Comparison of ENCODE assay signal across 8 cellular contexts in genomic region chr17:67800495-67800928, GRCh38. TPM values are rescaled to one million over a fixed set of nuclear protein-coding genes. Genes with fewer than 3 reads are reported as not detected.
DNase-seq lines count a peak whose midpoint lies in the region; ATAC-seq and TF ChIP-seq lines count a peak whose summit lies in the region.

No MANE protein-coding gene starts in this region.

- no peaks in the 10 kb centered on the region for H3K27me3 Mint-ChIP-seq in activated T-cell treated with anti-CD3 and anti-CD28 coated beads, Interleukin-2, amount 50 U/mL, for 4 hours (ENCODE audit: low read depth)

- no peak overlapping the region for H2AK5ac ChIP-seq in neuronal stem cell (ENCODE audit: low read depth, low read length)

- H2BK15ac ChIP-seq in neuronal stem cell (ENCODE audit: low read length): no peak overlapping the region

- no peaks in the 10 kb centered on the region for H3K79me1 ChIP-seq in neuronal stem cell (ENCODE audit: low read depth, low read length)

- TF ChIP-seq CTCF in HL-60 (IDR thresholded peaks at IDR 0.05; ENCODE audit: insufficient read depth, low read length): peak; percentile 49
- TF ChIP-seq CTCF in tibial artery (IDR thresholded peaks at IDR 0.05): peak; percentile 41 to 44

- no peak overlapping the region for H2BK120ac ChIP-seq in neuronal stem cell (ENCODE audit: low read depth, low read length)

- H3K4ac ChIP-seq in neuronal stem cell (ENCODE audit: low read length): no peak overlapping the region

- no peak overlapping the region for H2BK12ac ChIP-seq in neuronal stem cell (ENCODE audit: low read length)

- H3K27me3 ChIP-seq in HL-60 (ENCODE audit: insufficient read depth, poor library complexity, severe bottlenecking): no peaks in the 10 kb centered on the region
- H3K27me3 ChIP-seq in NT2/D1 (ENCODE audit: insufficient read depth, insufficient read length): no peaks in the 10 kb centered on the region
- no peaks in the 10 kb centered on the region for H3K27me3 ChIP-seq in neuronal stem cell (ENCODE audit: control insufficient read depth in 3 of 3, insufficient read depth in 3 of 3, low read depth in 1 of 3, low read length in 3 of 3)
- peaks cover 0 to 3% of the 10 kb centered on the region in 2 donors for H3K27me3 ChIP-seq in tibial artery

- peaks cover 5% of the 10 kb centered on the region for H3K4me1 Mint-ChIP-seq in activated T-cell treated with anti-CD3 and anti-CD28 coated beads, Interleukin-2, amount 50 U/mL, for 4 hours (ENCODE audit: low read depth)

- H4K91ac ChIP-seq in neuronal stem cell (ENCODE audit: low read depth, low read length, poor library complexity): no peak overlapping the region

- H3K4me1 ChIP-seq in NT2/D1 (ENCODE audit: insufficient read depth, insufficient read length) (no peaks in the 10 kb centered on the region), neuronal stem cell (ENCODE audit: control insufficient read depth in 2 of 2, insufficient read depth in 1 of 2, low read depth in 1 of 2, low read length in 2 of 2) (peaks cover 4 to 8% of the 10 kb centered on the region in 2 donors), tibial artery (no peaks in the 10 kb centered on the region)

- peak; percentile 91 for ATAC-seq in GM19351 (IDR thresholded peaks at IDR 0.05; ENCODE audit: unreplicated experiment)
- ATAC-seq in activated T-cell treated with anti-CD3 and anti-CD28 coated beads, Interleukin-2, amount 50 U/mL, for 4 hours: peak; percentile 50 to 58

- no peak overlapping the region for H3K4me2 ChIP-seq in neuronal stem cell (ENCODE audit: insufficient read depth, low read length, poor library complexity, severe bottlenecking)

- H3K27ac ChIP-seq in HL-60 (replicated peaks) (no peak overlapping the region), neuronal stem cell (replicated peaks; ENCODE audit: low read length) (no peak overlapping the region), tibial artery (no peak overlapping the region)

- H3K14ac ChIP-seq in neuronal stem cell (ENCODE audit: low read length): no peak overlapping the region

- DNase-seq in CD1c-positive myeloid dendritic cell (ENCODE audit: extremely low spot score): peak; percentile 75
- peak; percentile 16 to 78 for DNase-seq in HL-60 (ENCODE audit: low read depth in 1 of 2, low spot score in 1 of 2)
- peak; percentile 48 for DNase-seq in NT2/D1 (ENCODE audit: low read depth, low spot score)
- peak; percentile 26 for DNase-seq in activated T-cell treated with anti-CD3 and anti-CD28 coated beads, Interleukin-2, amount 50 U/mL, for 4 hours
- DNase-seq in fibroblast of the conjunctiva (ENCODE audit: low read depth): peak; percentile 61
- peak; percentile 50 for DNase-seq in neuronal stem cell (ENCODE audit: low spot score)
- DNase-seq in tibial artery: peak; percentile 79 to 80

- H3K9ac ChIP-seq in NT2/D1 (ENCODE audit: insufficient read length, low read depth) (no peak overlapping the region), neuronal stem cell (ENCODE audit: low read depth, low read length, poor library complexity) (no peak overlapping the region)

- no peaks in the 10 kb centered on the region for H3K36me3 Mint-ChIP-seq in activated T-cell treated with anti-CD3 and anti-CD28 coated beads, Interleukin-2, amount 50 U/mL, for 4 hours (ENCODE audit: insufficient read depth)

- H4K8ac ChIP-seq in neuronal stem cell (ENCODE audit: low read depth, low read length): no peak overlapping the region

- no peaks in the 10 kb centered on the region for H3K36me3 ChIP-seq in NT2/D1 (ENCODE audit: insufficient read depth, insufficient read length, low read length)
- no peaks in the 10 kb centered on the region for H3K36me3 ChIP-seq in neuronal stem cell (replicated peaks in 1 of 2; ENCODE audit: control insufficient read depth in 2 of 2, insufficient read depth in 2 of 2, low read length in 2 of 2)
- H3K36me3 ChIP-seq in tibial artery: no peaks in the 10 kb centered on the region

- no peaks in the 10 kb centered on the region for H3K9me3 Mint-ChIP-seq in activated T-cell treated with anti-CD3 and anti-CD28 coated beads, Interleukin-2, amount 50 U/mL, for 4 hours

- WGBS in neuronal stem cell (ENCODE audit: extremely low coverage in 2 of 2, insufficient read length in 2 of 2, insufficient replicate concordance in 1 of 2), 2 donors: no CpG with 5 or more reads among the region's 7 CpGs

- no peak overlapping the region for H3K4me3 Mint-ChIP-seq in activated T-cell treated with anti-CD3 and anti-CD28 coated beads, Interleukin-2, amount 50 U/mL, for 4 hours

- H3K9me3 ChIP-seq in NT2/D1 (ENCODE audit: insufficient read depth, low read length) (no peaks in the 10 kb centered on the region), neuronal stem cell (replicated peaks in 1 of 2; ENCODE audit: control insufficient read depth in 2 of 2, insufficient read depth in 1 of 2, low read depth in 1 of 2, low read length in 2 of 2) (no peaks in the 10 kb centered on the region), tibial artery (no peaks in the 10 kb centered on the region)

- H2AFZ ChIP-seq in neuronal stem cell (ENCODE audit: low read length): no peak overlapping the region

- H3K23ac ChIP-seq in neuronal stem cell (ENCODE audit: low read depth, low read length, poor library complexity): no peak overlapping the region

- intact Hi-C loops in tibial artery (cut with DNase I; ENCODE audit: low total_unique reads): no loop called here

- H3K4me3 ChIP-seq in HL-60 (replicated peaks; ENCODE audit: insufficient read depth, low read length): no peak overlapping the region
- no peak overlapping the region for H3K4me3 ChIP-seq in NT2/D1 (ENCODE audit: insufficient read length, low read depth)
- H3K4me3 ChIP-seq in neuronal stem cell (ENCODE audit: low read length in 2 of 2): no peak overlapping the region
- no peak overlapping the region for H3K4me3 ChIP-seq in tibial artery

- H2BK5ac ChIP-seq in neuronal stem cell (ENCODE audit: low read length): no peak overlapping the region

- H3K18ac ChIP-seq in neuronal stem cell (ENCODE audit: low read length): no peak overlapping the region

RNA-seq across cellular contexts. Expression of gene BPTF, which starts 24.8 kb away (rescaled TPM):
- 10 to 100 TPM; 62.1 to 67.7 (median 62.2) TPM for total RNA-seq in activated T-cell treated with anti-CD3 and anti-CD28 coated beads, Interleukin-2, amount 50 U/mL, for 4 hours
- 106 TPM for polyA plus RNA-seq in neuronal stem cell (2013, experiment 1 of 2)
- 109 TPM for polyA plus RNA-seq in neuronal stem cell (2013, experiment 2 of 2)

Comparison
In these comparisons a context has a peak if more than half of its experiments do, and no peak if none do; other contexts are left out.
1. DNase-seq: peak in every context shown above with its lines; median percentile 80 in tibial artery; 75 in CD1c-positive myeloid dendritic cell; 61 in fibroblast of the conjunctiva; 50 in neuronal stem cell; 48 in NT2/D1; 47 in HL-60; 26 in activated T-cell treated with anti-CD3 and anti-CD28 coated beads, Interleukin-2, amount 50 U/mL, for 4 hours.